In genomic region chr7:142123184-142123583, GRCh38 we compare ENCODE assay signal across 30 cellular contexts. TPM values are rescaled to one million over a fixed set of nuclear protein-coding genes. Genes with fewer than 3 reads are reported as not detected.
"Had no signal": no experiment of that assay in that cellular context is flagged by ENCODE, and none has a peak within 500 bp of the region (broad histone marks: within the 10 kb centered on the region; RNA-seq: fewer than 3 reads in every experiment).

No MANE protein-coding gene starts in this region.

- H3K27me3 ChIP-seq: neural progenitor cell, ovary, spleen, suprapubic skin, testis, tibial artery, transverse colon, upper lobe of right lung, uterus had no signal

- H3K9ac ChIP-seq: neural progenitor cell, parathyroid adenoma had no signal

- H2AFZ ChIP-seq: neural progenitor cell, parathyroid adenoma had no signal

- H3K9me3 ChIP-seq: ovary, psoas muscle, spleen, suprapubic skin, testis, tibial artery, transverse colon, upper lobe of right lung, uterus had no signal

- DNase-seq: natural killer cell; occipital lobe; ovary; posterior cingulate gyrus; psoas muscle; right cardiac atrium; spleen; stimulated activated CD4-positive, alpha-beta T cell treated with anti-CD3 and anti-CD28 coated beads, Interleukin-12 subunit alpha, Interleukin-12 subunit beta, amount 100 ng/mL, for 4 hours; stimulated activated CD4-positive, alpha-beta T cell treated with anti-CD3 and anti-CD28 coated beads, Interleukin-1b, Interleukin-23, amount 100 ng/mL, for 48 hours; stimulated activated CD4-positive, alpha-beta T cell treated with anti-CD3 and anti-CD28 coated beads, Interleukin-4, amount 100 ng/mL, for 1 hour; stimulated activated CD4-positive, alpha-beta T cell treated with anti-CD3 and anti-CD28 coated beads, Interleukin-4, amount 100 ng/mL, for 4 hours; stimulated activated CD8-positive, alpha-beta memory T cell treated with anti-CD3 and anti-CD28 coated beads, Interleukin-4, amount 100 ng/mL, for 48 hours; stimulated activated naive CD4-positive, alpha-beta T cell; stimulated activated naive CD8-positive, alpha-beta T cell treated with anti-CD3 and anti-CD28 coated beads, Interleukin-15, amount 100 ng/mL, for 72 hours; stimulated activated naive CD8-positive, alpha-beta T cell treated with anti-CD3 and anti-CD28 coated beads, Interleukin-15, Interleukin-2, amounts not matched to agents 100 U/mL and 50 U/mL, for 24 hours; substantia nigra; testis; tibial artery; transverse colon; upper lobe of right lung; uterus had no signal

- ATAC-seq: natural killer cell; psoas muscle; right cardiac atrium; sciatic nerve; stimulated activated memory B cell treated with anti-CD40 and anti-IgM and Interleukin-4, amounts not matched to agents 10 μg/mL and 1 μg/mL and 100 μg/mL, for 72 hours; stimulated activated naive CD8-positive, alpha-beta T cell treated with anti-CD3 and anti-CD28 coated beads, Interleukin-15, amount 100 ng/mL, for 72 hours; stimulated activated naive CD8-positive, alpha-beta T cell treated with anti-CD3 and anti-CD28 coated beads, Interleukin-15, Interleukin-2, amounts not matched to agents 100 U/mL and 50 U/mL, for 24 hours; upper lobe of right lung had no signal

- H3K4me2 ChIP-seq: neural progenitor cell, smooth muscle cell had no signal

- H3K27ac ChIP-seq: neural progenitor cell, ovary, parathyroid adenoma, psoas muscle, skin epidermis, spleen, suprapubic skin, testis, tibial artery, transverse colon, upper lobe of right lung, uterus had no signal

- H3K79me2 ChIP-seq: parathyroid adenoma had no signal

- H3K36me3 ChIP-seq: neural progenitor cell, ovary, spleen, suprapubic skin, tibial artery, transverse colon, upper lobe of right lung, uterus had no signal

- H3K4me1 ChIP-seq: neural progenitor cell, parathyroid adenoma, psoas muscle, spleen, suprapubic skin, testis, tibial artery, transverse colon, upper lobe of right lung, uterus had no signal

- H3K4me3 ChIP-seq: neural progenitor cell, ovary, psoas muscle, skin epidermis, smooth muscle cell, spleen, suprapubic skin, testis, tibial artery, transverse colon, upper lobe of right lung, uterus had no signal

RNA-seq across cellular contexts. Expression of gene MGAM2, which starts 11.7 kb away (rescaled TPM):
- total RNA-seq: occipital lobe, osteoblast, renal cortical epithelial cell, smooth muscle cell had no signal
- polyA plus RNA-seq: smooth muscle cell had no signal
